8 cellular contexts compared by ENCODE assay signal in the genomic region with DNA sequence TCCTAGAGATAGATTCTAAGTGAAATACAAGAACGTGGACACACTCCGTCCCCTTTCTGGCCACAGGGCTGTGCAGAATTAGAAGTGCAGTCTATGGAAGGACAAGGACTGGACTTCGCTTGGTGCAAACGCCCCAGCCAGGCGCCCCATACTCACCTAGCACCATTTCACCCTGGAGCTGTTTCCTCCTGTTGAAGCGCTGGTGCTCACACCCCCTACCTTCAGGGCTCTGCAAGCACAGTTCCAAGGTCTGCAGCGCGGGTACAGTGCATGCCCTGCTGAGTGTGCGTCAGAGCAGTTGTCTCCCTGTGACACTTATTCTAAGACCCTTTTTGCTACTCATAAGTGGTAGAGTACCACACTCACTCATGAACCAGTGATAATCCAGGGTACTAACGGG. TPM values are rescaled to one million over a fixed set of nuclear protein-coding genes. Genes with fewer than 3 reads are reported as not detected.
DNase-seq lines count a peak whose midpoint lies in the region; ATAC-seq and TF ChIP-seq lines count a peak whose summit lies in the region.

No MANE protein-coding gene starts in this region.

- H4K91ac ChIP-seq in trophoblast cell (ENCODE audit: low read depth, low read length) (no peak overlapping the region), mesenchymal stem cell (ENCODE audit: low read length) (no peak overlapping the region)

- H3K4me3 Mint-ChIP-seq in brain: peak overlapping the region; percentile 54 to 100 (median 98)

- H2BK12ac ChIP-seq in trophoblast cell (ENCODE audit: low read length): no peak overlapping the region
- peak overlapping the region in 1 of 2 experiments; percentile 6 for H2BK12ac ChIP-seq in mesenchymal stem cell (ENCODE audit: low read length in 2 of 2)

- H3K79me2 ChIP-seq in trophoblast cell (ENCODE audit: control insufficient read depth, insufficient read depth, low read length, poor library complexity): peaks cover 9% of the 10 kb centered on the region

- H3K27ac Mint-ChIP-seq in brain: peak overlapping the region in 2 of 5 experiments; percentile 55 to 72

- H3K79me1 ChIP-seq in trophoblast cell (ENCODE audit: low read length) (peaks cover 13% of the 10 kb centered on the region), mesenchymal stem cell (replicated peaks; ENCODE audit: low read length, poor library complexity, severe bottlenecking) (peaks cover 36% of the 10 kb centered on the region)

- H3K4ac ChIP-seq in trophoblast cell (ENCODE audit: low read depth, low read length): no peak overlapping the region
- no peak overlapping the region for H3K4ac ChIP-seq in mesenchymal stem cell (ENCODE audit: low read depth in 1 of 2, low read length in 2 of 2)

- DNase-seq in ELR (ENCODE audit: low read depth) (peak; percentile 35), RWPE2 (ENCODE audit: low spot score) (no peak), trophoblast cell (peak; percentile 42 to 61), Right ventricle myocardium inferior (ENCODE audit: missing footprints) (no peak), mesenchymal stem cell (no peak), dedifferentiated amniotic fluid mesenchymal stem cell (ENCODE audit: extremely low spot score) (no peak)

- H3K9me3 Mint-ChIP-seq in brain: peaks cover 0 to 4% (median 0%) of the 10 kb centered on the region in 5 experiments

- H3K4me1 ChIP-seq in RWPE2 (ENCODE audit: insufficient read depth, poor library complexity, severe bottlenecking): peaks cover 6% of the 10 kb centered on the region
- peaks cover 15 to 17% of the 10 kb centered on the region in 2 experiments for H3K4me1 ChIP-seq in trophoblast cell (ENCODE audit: control insufficient read depth in 1 of 2, insufficient read depth in 2 of 2, low read length in 2 of 2)
- H3K4me1 ChIP-seq in mesenchymal stem cell (ENCODE audit: control insufficient read depth, insufficient read depth, low read depth, low read length): peaks cover 21% of the 10 kb centered on the region

- H4K8ac ChIP-seq in trophoblast cell (ENCODE audit: low read depth, low read length) (no peak overlapping the region), mesenchymal stem cell (ENCODE audit: low read length) (no peak overlapping the region)

- no peaks in the 10 kb centered on the region for H3K36me3 ChIP-seq in RWPE2 (ENCODE audit: low read depth)
- H3K36me3 ChIP-seq in trophoblast cell (ENCODE audit: control insufficient read depth in 1 of 2, insufficient read depth in 2 of 2, low read length in 2 of 2): no peaks in the 10 kb centered on the region
- H3K36me3 ChIP-seq in mesenchymal stem cell (ENCODE audit: control insufficient read depth in 1 of 2, insufficient read depth in 2 of 2, low read depth in 1 of 2, low read length in 2 of 2): no peaks in the 10 kb centered on the region

- intact Hi-C loops in Right ventricle myocardium inferior (cut with DNase I): loop anchor here (10.0 kb wide), 1 partner anchor 181 kb away; a partner anchor contains a TSS

- no peak overlapping the region for H3K27ac ChIP-seq in RWPE2 (ENCODE audit: poor library complexity, severe bottlenecking)
- H3K27ac ChIP-seq in trophoblast cell (ENCODE audit: low read depth, low read length): no peak overlapping the region
- no peak overlapping the region for H3K27ac ChIP-seq in mesenchymal stem cell (ENCODE audit: low read length, poor library complexity, severe bottlenecking)

- H4K12ac ChIP-seq in trophoblast cell (ENCODE audit: low read depth, low read length): no peak overlapping the region

- peaks cover 57% of the 10 kb centered on the region for H3K4me1 Mint-ChIP-seq in brain

- H3K4me3 ChIP-seq in RWPE2 (ENCODE audit: severe bottlenecking): no peak overlapping the region
- H3K4me3 ChIP-seq in trophoblast cell (ENCODE audit: low read depth, low read length): no peak overlapping the region
- no peak overlapping the region for H3K4me3 ChIP-seq in mesenchymal stem cell (ENCODE audit: insufficient read depth in 1 of 2, low read depth in 1 of 2, low read length in 2 of 2)

- H2BK15ac ChIP-seq in mesenchymal stem cell (ENCODE audit: low read depth, poor library complexity, severe bottlenecking): no peak overlapping the region

- H3K9me3 ChIP-seq in RWPE2 (ENCODE audit: severe bottlenecking) (no peaks in the 10 kb centered on the region), trophoblast cell (ENCODE audit: insufficient read depth, low read depth, low read length) (peaks cover 3% of the 10 kb centered on the region), mesenchymal stem cell (ENCODE audit: control insufficient read depth, low read length) (no peaks in the 10 kb centered on the region)

- ATAC-seq in RWPE2 (ENCODE audit: low read depth) (no peak), Right ventricle myocardium inferior (no peak), HG03432 (IDR thresholded peaks at IDR 0.05; ENCODE audit: unreplicated experiment) (no peak)

- no peak overlapping the region for H3K4me2 ChIP-seq in trophoblast cell (ENCODE audit: low read length)
- H3K4me2 ChIP-seq in mesenchymal stem cell (ENCODE audit: low read length, poor library complexity, severe bottlenecking): no peak overlapping the region

- WGBS in trophoblast cell (ENCODE audit: extremely low coverage, insufficient coverage, insufficient read length): no CpG with 5 or more reads among the region's 10 CpGs
- WGBS in mesenchymal stem cell: 86% methylated on average over 10 of the region's 10 CpGs

- H3K14ac ChIP-seq in trophoblast cell (ENCODE audit: low read length): no peak overlapping the region
- H3K14ac ChIP-seq in mesenchymal stem cell (ENCODE audit: low read length in 2 of 2): no peak overlapping the region

- TF ChIP-seq CTCF in RWPE2 (IDR thresholded peaks at IDR 0.05; ENCODE audit: poor library complexity, severe bottlenecking): peak; percentile 8
- no peak for TF ChIP-seq CTCF in brain (conservative IDR thresholded peaks at IDR 0.05)

- H2AFZ ChIP-seq in trophoblast cell (ENCODE audit: insufficient read depth, low read length, poor library complexity) (no peak overlapping the region), mesenchymal stem cell (ENCODE audit: low read depth, low read length) (no peak overlapping the region)

- H2AK5ac ChIP-seq in trophoblast cell (ENCODE audit: low read length) (no peak overlapping the region), mesenchymal stem cell (ENCODE audit: low read length, severe bottlenecking) (no peak overlapping the region)

- no peak overlapping the region for H3K18ac ChIP-seq in trophoblast cell (ENCODE audit: low read length)
- H3K18ac ChIP-seq in mesenchymal stem cell (ENCODE audit: low read depth in 1 of 2, low read length in 2 of 2): no peak overlapping the region

- H3K36me3 Mint-ChIP-seq in brain: no peaks in the 10 kb centered on the region

- H2BK120ac ChIP-seq in trophoblast cell (ENCODE audit: insufficient read depth, low read length, poor library complexity) (no peak overlapping the region), mesenchymal stem cell (ENCODE audit: low read depth, low read length) (no peak overlapping the region)

- H3K23ac ChIP-seq in trophoblast cell (ENCODE audit: low read length) (no peak overlapping the region), mesenchymal stem cell (ENCODE audit: low read length in 2 of 2) (no peak overlapping the region)

- no peak overlapping the region for H3K9ac ChIP-seq in trophoblast cell (ENCODE audit: low read length)
- no peak overlapping the region for H3K9ac ChIP-seq in mesenchymal stem cell (ENCODE audit: low read length)

- H3K27me3 Mint-ChIP-seq in brain: peaks cover 25% of the 10 kb centered on the region

- no peak overlapping the region for H2BK5ac ChIP-seq in trophoblast cell (ENCODE audit: low read depth, low read length, poor library complexity)
- no peak overlapping the region for H2BK5ac ChIP-seq in mesenchymal stem cell (ENCODE audit: low read depth, low read length, poor library complexity, severe bottlenecking)

- H3K27me3 ChIP-seq in RWPE2 (ENCODE audit: insufficient read depth, poor library complexity, severe bottlenecking) (no peaks in the 10 kb centered on the region), trophoblast cell (ENCODE audit: insufficient read depth, low read length) (peaks cover 20% of the 10 kb centered on the region), mesenchymal stem cell (ENCODE audit: control insufficient read depth in 1 of 2, insufficient read depth in 1 of 2, low read length in 2 of 2) (no peaks in the 10 kb centered on the region)

RNA-seq across cellular contexts. Expression of a gene that starts 3.0 kb away (rescaled TPM):
- polyA plus RNA-seq in brain (ENCODE audit: insufficient read depth, low read depth, low replicate concordance): 85.6 TPM
- polyA plus RNA-seq in trophoblast cell (2013): 124 and 139 TPM in 2 replicates
- total RNA-seq in Right ventricle myocardium inferior: 41.9 TPM
- polyA plus RNA-seq in mesenchymal stem cell (2013, experiment 1 of 2): 35.6 TPM
- 36.5 TPM for polyA plus RNA-seq in mesenchymal stem cell (2013, experiment 2 of 2)

Comparison
In these comparisons a context has a peak if more than half of its experiments do, and no peak if none do; other contexts are left out.
1. DNase-seq: peak in ELR (single experiment) and trophoblast cell (2 of 2); none in RWPE2 (single experiment), Right ventricle myocardium inferior (single experiment), mesenchymal stem cell (single experiment) and dedifferentiated amniotic fluid mesenchymal stem cell (single experiment).